In genomic region chr19:3320853-3321252, GRCh38 we compare ENCODE assay signal across 2 cellular contexts.
TF ChIP-seq lines count a peak whose summit lies in the region.

No MANE protein-coding gene starts in this region.

TF ChIP-seq in HEK293, 187 proteins besides CTCF, POLR2A, EP300 and RAD21 (continued from another document):
- peak; percentile 72 for TF ChIP-seq ZNF18 (tag by site-specific recombination; IDR thresholded peaks at IDR 0.05)

TF ChIP-seq in GM12878, 131 proteins besides CTCF, POLR2A, EP300 and RAD21 (continued from another document):
- TF ChIP-seq DPF2 (IDR thresholded peaks at IDR 0.05) = no peak
